Comparison of ENCODE assay signal across 8 cellular contexts in the genomic region with DNA sequence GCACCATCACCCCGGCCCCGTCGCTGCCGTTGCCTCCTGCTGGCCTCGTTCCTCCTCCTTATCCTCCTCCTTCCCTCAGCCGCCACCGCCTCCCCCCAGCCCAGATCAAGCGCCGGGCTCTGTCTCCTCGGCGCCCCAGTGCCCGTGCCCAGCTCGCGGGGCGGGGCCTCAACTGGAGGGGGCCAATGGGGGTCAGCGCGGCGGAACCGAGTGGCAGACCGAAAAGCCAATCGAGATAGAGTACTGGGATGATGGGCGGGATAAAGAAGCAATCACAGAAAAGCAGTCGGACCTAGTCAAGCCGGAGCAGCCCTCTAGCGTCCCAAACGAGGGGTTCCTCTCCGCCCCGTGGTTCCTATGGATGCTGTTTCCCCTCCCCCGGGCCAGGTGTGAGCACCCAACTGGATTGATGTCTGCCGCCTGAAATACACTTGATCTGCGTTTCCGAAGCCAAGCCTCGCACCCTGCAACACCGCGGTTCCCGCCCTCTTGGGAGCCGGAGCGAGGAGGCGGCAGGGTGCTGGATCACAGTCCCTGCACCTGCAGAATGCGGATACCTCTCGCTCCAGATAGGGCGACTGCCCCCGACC. TPM values are rescaled to one million over a fixed set of nuclear protein-coding genes. Genes with fewer than 3 reads are reported as not detected.
DNase-seq lines count a peak whose midpoint lies in the region; ATAC-seq, FAIRE-seq and TF ChIP-seq lines count a peak whose summit lies in the region.

A gene (minus strand): TSS at position 121 of the 590 bp plus-strand sequence.

- peaks cover 26% of the 10 kb centered on the region for H3K4me1 Mint-ChIP-seq in neural crest cell
- peaks cover 20% of the 10 kb centered on the region for H3K4me1 Mint-ChIP-seq in stimulated activated naive CD8-positive, alpha-beta T cell treated with anti-CD3 and anti-CD28 coated beads, Interleukin-15, amount 100 ng/mL, for 72 hours

- H3K4me1 ChIP-seq in Karpas-422 (ENCODE audit: low read length) (peaks cover 16% of the 10 kb centered on the region), SJCRH30 (no peaks in the 10 kb centered on the region)

- peak within 1 kb of the TSS; percentile 91 for H3K4me3 Mint-ChIP-seq in neural crest cell
- peak within 1 kb of the TSS; percentile 83 to 96 for H3K4me3 Mint-ChIP-seq in stimulated activated naive CD8-positive, alpha-beta T cell treated with anti-CD3 and anti-CD28 coated beads, Interleukin-15, amount 100 ng/mL, for 72 hours

- H3K4me3 ChIP-seq in Karpas-422 (ENCODE audit: low read length) (peak within 1 kb of the TSS; percentile 61), SJCRH30 (peak within 1 kb of the TSS; percentile 64)

- no peaks in the 10 kb centered on the region for H3K79me2 ChIP-seq in Karpas-422 (ENCODE audit: low read length)

- H3K27me3 Mint-ChIP-seq in neural crest cell (ENCODE audit: low read depth): peaks cover 66% of the 10 kb centered on the region
- H3K27me3 Mint-ChIP-seq in stimulated activated naive CD8-positive, alpha-beta T cell treated with anti-CD3 and anti-CD28 coated beads, Interleukin-15, amount 100 ng/mL, for 72 hours: peaks cover 74% of the 10 kb centered on the region

- ATAC-seq in GM21825 (IDR thresholded peaks at IDR 0.05; ENCODE audit: unreplicated experiment): peak; percentile 94
- ATAC-seq in stimulated activated naive CD8-positive, alpha-beta T cell treated with anti-CD3 and anti-CD28 coated beads, Interleukin-15, amount 100 ng/mL, for 72 hours: peak; percentile 96

- H4K20me1 ChIP-seq in Karpas-422 (ENCODE audit: insufficient read depth, low read depth, low read length): no peaks in the 10 kb centered on the region

- H3K4me2 ChIP-seq in Karpas-422 (ENCODE audit: low read depth, low read length, poor library complexity, severe bottlenecking): peak within 1 kb of the TSS; percentile 71

- peak; percentile 51 for TF ChIP-seq CTCF in neural crest cell (conservative IDR thresholded peaks at IDR 0.05)

- peak within 1 kb of the TSS; percentile 78 for H3K27ac Mint-ChIP-seq in neural crest cell (ENCODE audit: unreplicated experiment)
- no peak within 1 kb of the TSS for H3K27ac Mint-ChIP-seq in stimulated activated naive CD8-positive, alpha-beta T cell treated with anti-CD3 and anti-CD28 coated beads, Interleukin-15, amount 100 ng/mL, for 72 hours

- no peaks in the 10 kb centered on the region for H3K9me2 ChIP-seq in Karpas-422 (replicated peaks; ENCODE audit: insufficient read depth, low read length)

- no peaks in the 10 kb centered on the region for H3K9me3 Mint-ChIP-seq in neural crest cell
- H3K9me3 Mint-ChIP-seq in stimulated activated naive CD8-positive, alpha-beta T cell treated with anti-CD3 and anti-CD28 coated beads, Interleukin-15, amount 100 ng/mL, for 72 hours: no peaks in the 10 kb centered on the region

- H3K9ac ChIP-seq in Karpas-422 (ENCODE audit: low read length): peak within 1 kb of the TSS; percentile 49

- DNase-seq in DMS53 treated with DMSO at 0.1 percent for 48 hours (lab: John Stamatoyannopoulos, UW; ENCODE audit: unreplicated experiment) (peak; percentile 91), Karpas-422 (peak; percentile 86), SJCRH30 (peak; percentile 89 to 95), frontal cortex (ENCODE audit: low spot score in 2 of 2) (peak; percentile 92 to 95), neural crest cell (ENCODE audit: low read depth, low spot score) (peak; percentile 94)
- DNase-seq in activated naive CD4-positive, alpha-beta T cell treated with Interleukin-2 at 50 U/mL for 16 hours: peak; percentile 88
- peak; percentile 93 to 94 for DNase-seq in stimulated activated naive CD8-positive, alpha-beta T cell treated with anti-CD3 and anti-CD28 coated beads, Interleukin-15, amount 100 ng/mL, for 72 hours

- FAIRE-seq in frontal cortex (lab: Jason Lieb, UNC): peak; percentile 77

- H3K36me3 Mint-ChIP-seq in neural crest cell (ENCODE audit: low read depth): no peaks in the 10 kb centered on the region

- peak within 1 kb of the TSS; percentile 97 for H2AFZ ChIP-seq in Karpas-422 (ENCODE audit: low read length)

- H3K9me3 ChIP-seq in Karpas-422 (ENCODE audit: low read length): no peaks in the 10 kb centered on the region
- H3K9me3 ChIP-seq in SJCRH30 (replicated peaks): no peaks in the 10 kb centered on the region

- H3K36me3 ChIP-seq in Karpas-422 (ENCODE audit: insufficient read depth, low read length) (no peaks in the 10 kb centered on the region), SJCRH30 (no peaks in the 10 kb centered on the region)

- no peak within 1 kb of the TSS for H3K27ac ChIP-seq in Karpas-422 (ENCODE audit: low read length)
- H3K27ac ChIP-seq in SJCRH30: no peak within 1 kb of the TSS

- H3K27me3 ChIP-seq in Karpas-422 (ENCODE audit: low read length): no peaks in the 10 kb centered on the region
- H3K27me3 ChIP-seq in SJCRH30: peaks cover 9% of the 10 kb centered on the region; the same call in 1 of the 2 replicates

RNA-seq across cellular contexts. Expression of the gene that starts here (rescaled TPM):
- not detected in 2 replicates for total RNA-seq in Karpas-422 (2014; rRNA removed; shearing (Covaris generic); ENCODE audit: low replicate concordance)
- total RNA-seq in SJCRH30 (2014; rRNA removed; shearing (Covaris generic)): 0.46 and 0.49 TPM in 2 replicates
- total RNA-seq in frontal cortex: 25.3 TPM
- 4.3 and 5.1 TPM in 2 replicates for total RNA-seq in neural crest cell

Comparison
In these comparisons a context has a peak if more than half of its experiments do, and no peak if none do; other contexts are left out.
1. Peak in DNase-seq, H3K4me3 ChIP-seq, H3K9ac ChIP-seq and H3K4me2 ChIP-seq in Karpas-422; RNA of the gene not detected or under 1 TPM.
2. Peak in DNase-seq and H3K4me3 ChIP-seq in SJCRH30; RNA of the gene not detected or under 1 TPM.